Comparison of ENCODE assay signal across 9 cellular contexts in the genomic region with DNA sequence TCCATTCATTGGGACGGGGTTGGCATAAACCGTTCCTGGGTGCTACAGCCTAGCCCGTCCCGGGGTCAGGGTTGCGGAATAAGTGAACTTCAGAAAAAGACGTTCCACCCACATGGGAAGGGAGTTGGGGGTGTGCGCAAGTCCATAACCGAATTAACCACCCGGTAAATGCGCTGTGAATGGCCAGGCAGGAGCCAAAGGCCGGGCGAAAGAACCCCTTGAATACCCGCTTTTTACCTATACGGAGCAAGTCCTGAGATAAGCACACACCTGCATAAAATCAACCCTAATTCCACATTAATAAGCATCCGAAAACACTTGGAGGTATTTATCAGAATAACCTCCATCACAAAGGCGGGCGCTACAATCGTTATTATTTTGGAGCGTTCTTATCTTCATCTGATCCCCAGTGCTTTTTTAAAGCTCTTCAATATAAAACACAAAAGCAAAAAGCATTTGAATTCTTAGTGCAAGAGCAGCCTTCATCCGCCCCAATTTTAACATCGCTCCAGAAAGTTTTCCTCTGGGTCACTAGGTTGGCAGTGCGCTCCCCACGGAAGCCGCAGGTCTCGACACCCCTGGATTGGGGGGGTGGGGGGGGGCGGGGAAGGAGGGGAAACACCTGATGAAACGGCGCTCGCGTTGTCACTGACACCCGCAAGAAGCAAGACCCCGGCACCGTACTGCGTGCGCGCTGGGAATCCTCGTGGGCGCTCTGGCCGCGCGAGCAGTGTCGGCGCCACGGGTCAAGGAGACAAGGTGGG. TPM values are rescaled to one million over a fixed set of nuclear protein-coding genes. Genes with fewer than 3 reads are reported as not detected.
DNase-seq lines count a peak whose midpoint lies in the region; ATAC-seq and TF ChIP-seq lines count a peak whose summit lies in the region.
"Had no signal": no experiment of that assay in that cellular context is flagged by ENCODE, and none has a peak within 500 bp of the region (broad histone marks: within the 10 kb centered on the region; RNA-seq: fewer than 3 reads in every experiment).

No MANE protein-coding gene starts in this region.

- TF ChIP-seq POLR2A in spleen (IDR thresholded peaks at IDR 0.05) = no peak

- no peak overlapping the region for H3K27ac ChIP-seq in right cardiac atrium (ENCODE audit: low read length)
- no peak overlapping the region for H3K27ac ChIP-seq in spleen

- H3K4me3 ChIP-seq in right cardiac atrium (ENCODE audit: low read length) (peak overlapping the region; percentile 96), spleen (peak overlapping the region in 6 of 8 donors; percentile 73 to 98 (median 90))

- DNase-seq in NCI-H748 (lab: John Stamatoyannopoulos, UW; ENCODE audit: unreplicated experiment) = peak; percentile 45
- DNase-seq in NCI-H748 treated with DMSO at 0.1 percent for 48 hours (lab: John Stamatoyannopoulos, UW) = no peak
- peak; percentile 65 for DNase-seq in SKM-1 (lab: John Stamatoyannopoulos, UW; ENCODE audit: unreplicated experiment)
- no peak for DNase-seq in right cardiac atrium
- no peak for DNase-seq in spleen
- DNase-seq in MV-4-11 (lab: John Stamatoyannopoulos, UW) = no peak
- DNase-seq in kidney glomerular epithelial cell (lab: John Stamatoyannopoulos, UW) = no peak
- DNase-seq: activated CD4-positive, alpha-beta T cell treated with anti-CD3 and anti-CD28 coated beads, Interleukin-2, amount 50 U/mL, for 4 hours had no signal

- H3K4me1 ChIP-seq in right cardiac atrium (ENCODE audit: control insufficient read depth, insufficient read depth, low read length) = peaks cover 4% of the 10 kb centered on the region
- peaks cover 24 to 49% (median 40%) of the 10 kb centered on the region in 6 donors for H3K4me1 ChIP-seq in spleen

- H3K9me3 ChIP-seq in right cardiac atrium (ENCODE audit: control insufficient read depth, low read length) (no peaks in the 10 kb centered on the region), spleen (peaks cover 0 to 4% (median 0%) of the 10 kb centered on the region in 8 donors)

- no peak for TF ChIP-seq CTCF in spleen (IDR thresholded peaks at IDR 0.05 in 8 of 11, conservative IDR thresholded peaks at IDR 0.05 in 3 of 11)

- WGBS in right cardiac atrium = 4% methylated on average over 44 of the region's 44 CpGs
- WGBS in spleen, 5 donors = 6 to 7% (median 7%) methylated on average over 38 to 44 of the region's 44 CpGs

- ATAC-seq in right cardiac atrium (no peak), HG03280 (IDR thresholded peaks at IDR 0.05; ENCODE audit: unreplicated experiment) (no peak)

- intact Hi-C loops in right cardiac atrium (cut with DNase I) (no loop called here), spleen (cut with DNase I; ENCODE audit: low total_unique reads) (no loop called here)

- peaks cover 14% of the 10 kb centered on the region for H3K27me3 ChIP-seq in right cardiac atrium (ENCODE audit: control insufficient read depth, insufficient read depth)
- H3K27me3 ChIP-seq in spleen (replicated peaks in 1 of 7) = peaks cover 14 to 100% (median 77%) of the 10 kb centered on the region in 7 donors

- H3K36me3 ChIP-seq in spleen = no peaks in the 10 kb centered on the region

RNA-seq across cellular contexts. Expression of a gene that starts 1.2 kb away (rescaled TPM):
- total RNA-seq in right cardiac atrium (1 to 10 TPM; 1.4 to 2.2 (median 1.9) TPM), spleen (1 to 10 TPM; 1.9 to 3.0 (median 2.7) TPM)
- polyA plus RNA-seq in right cardiac atrium (0.75 TPM), spleen (under 1 TPM; 0.39 to 0.58 (median 0.50) TPM)

Comparison
In these comparisons a context has a peak if more than half of its experiments do, and no peak if none do; other contexts are left out.
1. DNase-seq: peak in NCI-H748 (single experiment) and SKM-1 (single experiment); none in NCI-H748 treated with DMSO at 0.1 percent for 48 hours (single experiment), right cardiac atrium (0 of 3), spleen (single experiment), MV-4-11 (single experiment) and kidney glomerular epithelial cell (single experiment).